ENCODE assay signal across 19 cellular contexts in the genomic region with DNA sequence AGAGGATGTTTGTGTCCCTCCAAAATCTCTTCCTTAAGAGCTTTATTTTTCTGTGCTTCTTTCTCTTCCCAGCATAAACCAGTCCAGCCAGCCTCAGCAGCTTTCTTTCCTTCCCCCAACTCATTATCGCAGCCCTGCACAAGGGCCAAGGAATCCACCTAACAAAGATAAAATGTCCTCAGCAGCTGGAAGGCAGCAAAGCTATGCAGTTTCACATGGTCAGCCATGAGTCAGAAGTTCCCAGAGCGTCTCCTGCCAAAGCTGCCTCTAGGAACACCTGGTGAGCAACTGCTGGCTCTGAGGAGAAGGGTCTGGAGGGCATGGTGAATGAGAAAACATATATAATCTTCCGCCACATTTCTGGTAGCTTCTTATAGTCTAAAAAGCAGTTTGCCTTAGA. TPM values are rescaled to one million over a fixed set of nuclear protein-coding genes. Genes with fewer than 3 reads are reported as not detected.
DNase-seq lines count a peak whose midpoint lies in the region; ATAC-seq and TF ChIP-seq lines count a peak whose summit lies in the region.
"Had no signal": no experiment of that assay in that cellular context is flagged by ENCODE, and none has a peak within 500 bp of the region (broad histone marks: within the 10 kb centered on the region; RNA-seq: fewer than 3 reads in every experiment).

No MANE protein-coding gene starts in this region.

- no peak overlapping the region for H3K27ac ChIP-seq in thyroid gland
- H3K27ac ChIP-seq: vagina had no signal

- ATAC-seq in left cardiac atrium, result peak; percentile 47 to 94
- ATAC-seq in HG03460 (IDR thresholded peaks at IDR 0.05; ENCODE audit: unreplicated experiment), result no peak
- ATAC-seq: activated naive CD4-positive, alpha-beta T cell treated with anti-CD3 and anti-CD28 coated beads, Interleukin-2, amount 50 U/mL, for 72 hours; Panc1; T-cell had no signal

- H3K27me3 ChIP-seq in thyroid gland (no peaks in the 10 kb centered on the region), HAP-1 (ENCODE audit: low read depth) (0 out of 2 replicates have a peak, but pooled peaks cover 2% of the 10 kb centered on the region)
- H3K27me3 ChIP-seq: vagina had no signal

- no peaks in the 10 kb centered on the region for H3K36me3 ChIP-seq in thyroid gland
- H3K36me3 ChIP-seq in HAP-1 (replicated peaks), result no peaks in the 10 kb centered on the region
- H3K36me3 ChIP-seq: vagina had no signal

- DNase-seq in left cardiac atrium (no peak), cardiac septum (ENCODE audit: low spot score) (no peak), astrocyte of the cerebellum (ENCODE audit: low read depth) (peak; percentile 5), iPS-NIHi7 (ENCODE audit: extremely low spot score) (peak; percentile 47), thyroid gland (peak; percentile 6 to 27), foreskin melanocyte (no peak), HAP-1 (ENCODE audit: low spot score in 2 of 2) (no peak)
- DNase-seq: activated CD4-positive, alpha-beta T cell treated with anti-CD3 and anti-CD28 coated beads for 1 hour; activated CD8-positive, alpha-beta memory T cell treated with anti-CD3 and anti-CD28 coated beads, Interleukin-2, amount 50 U/mL, for 48 hours; GOT3; NCI-H1417; NCI-H524; stimulated activated naive CD4-positive, alpha-beta T cell; T-cell had no signal

- H3K4me3 ChIP-seq in astrocyte of the cerebellum (ENCODE audit: low read depth, low read length), result no peak overlapping the region
- H3K4me3 ChIP-seq in thyroid gland (replicated peaks in 1 of 3), result no peak overlapping the region
- H3K4me3 ChIP-seq in HAP-1, result no peak overlapping the region
- H3K4me3 ChIP-seq: lung, vagina had no signal

- in situ Hi-C loops in astrocyte of the cerebellum (cut with HindIII; ENCODE audit: low sequenced_read_pairs) (no loop called here), HAP-1 (cut with MboI; ENCODE audit: low sequenced_read_pairs) (no loop called here)

- intact Hi-C loops in left cardiac atrium (cut with DNase I), result no loop called here
- intact Hi-C loops in cardiac septum (cut with DNase I), result no loop called here
- intact Hi-C loops in thyroid gland (cut with DNase I), result no loop called here

- TF ChIP-seq CTCF in astrocyte of the cerebellum (IDR thresholded peaks at IDR 0.05; ENCODE audit: low read depth, low read length, missing control alignments), result no peak
- TF ChIP-seq CTCF in thyroid gland (IDR thresholded peaks at IDR 0.05), result no peak

- H3K9me3 ChIP-seq in thyroid gland (no peaks in the 10 kb centered on the region), HAP-1 (no peaks in the 10 kb centered on the region)
- H3K9me3 ChIP-seq: vagina had no signal

- TF ChIP-seq POLR2A in thyroid gland (IDR thresholded peaks at IDR 0.05), result no peak

- WGBS in thyroid gland, 2 donors, result 47 to 49% methylated on average over 3 of the region's 3 CpGs

- H3K4me1 ChIP-seq in thyroid gland (no peaks in the 10 kb centered on the region), HAP-1 (no peaks in the 10 kb centered on the region)
- H3K4me1 ChIP-seq: vagina had no signal

RNA-seq across cellular contexts. Expression of a gene that starts 45.3 kb away (rescaled TPM):
- total RNA-seq in left cardiac atrium (10 to 100 TPM in 1 of 2 donors, 1 to 10 TPM in 1; 8.8 to 10.3 TPM), cardiac septum (10.7 TPM), thyroid gland (10 to 100 TPM; 13.8 to 24.7 (median 19.9) TPM)

Comparison
In these comparisons a context has a peak if more than half of its experiments do, and no peak if none do; other contexts are left out.
1. DNase-seq: peak in astrocyte of the cerebellum (single experiment), iPS-NIHi7 (single experiment) and thyroid gland (2 of 2); none in left cardiac atrium (single experiment), cardiac septum (single experiment), foreskin melanocyte (single experiment) and HAP-1 (0 of 2).